Comparison of ENCODE assay signal across 9 cellular contexts in genomic region chr16:30350134-30350871, GRCh38. TPM values are rescaled to one million over a fixed set of nuclear protein-coding genes. Genes with fewer than 3 reads are reported as not detected.
DNase-seq lines count a peak whose midpoint lies in the region; ATAC-seq and TF ChIP-seq lines count a peak whose summit lies in the region.
"Had no signal": no experiment of that assay in that cellular context is flagged by ENCODE, and none has a peak within 500 bp of the region (broad histone marks: within the 10 kb centered on the region; RNA-seq: fewer than 3 reads in every experiment).

No MANE protein-coding gene starts in this region.

- intact Hi-C loops in natural killer cell (cut with micrococcal nuclease) = loop anchor here (1.0 to 2.0 kb wide), 4 partner anchors 15 to 66 kb away; partner anchors contain the start of gene TBC1D10B

- in situ Hi-C loops in GM23248 (cut with MboI) = no loop called here

- H3K9me2 ChIP-seq in GM23248 (ENCODE audit: insufficient read depth) = no peaks in the 10 kb centered on the region

- H3F3A ChIP-seq in GM23248 (ENCODE audit: insufficient read depth) = peaks cover 17% of the 10 kb centered on the region

- H3K4me3 Mint-ChIP-seq in T-cell = peak overlapping the region in 1 of 3 donors; percentile 10
- peak overlapping the region; percentile 70 for H3K4me3 Mint-ChIP-seq in natural killer cell

- peak; percentile 42 for ATAC-seq in GM18498 (IDR thresholded peaks at IDR 0.05; ENCODE audit: unreplicated experiment)
- ATAC-seq in T-cell (replicated peaks in 1 of 4) = no peak
- ATAC-seq in natural killer cell = peak; percentile 68 to 76 (median 74)
- ATAC-seq in GM18873 (IDR thresholded peaks at IDR 0.05; ENCODE audit: low FRiP score, unreplicated experiment) = no peak

- H3K9me3 ChIP-seq in GM23248 (ENCODE audit: low read depth) = no peaks in the 10 kb centered on the region

- H3K36me3 Mint-ChIP-seq in T-cell (peaks cover 11% of the 10 kb centered on the region), natural killer cell (no peaks in the 10 kb centered on the region)

- no peak overlapping the region for H3K27ac ChIP-seq in GM23248

- H3K4me2 ChIP-seq in GM23248 (ENCODE audit: unreplicated experiment) = no peak overlapping the region

- H3K27me3 ChIP-seq in GM23248 (replicated peaks; ENCODE audit: insufficient read depth) = no peaks in the 10 kb centered on the region

- H3K4me1 ChIP-seq in GM23248 (ENCODE audit: insufficient read depth) = peaks cover 19% of the 10 kb centered on the region

- peaks cover 33% of the 10 kb centered on the region for H3K79me2 ChIP-seq in GM23248 (ENCODE audit: insufficient read depth)

- H3K4me1 Mint-ChIP-seq in T-cell (peaks cover 18 to 42% (median 24%) of the 10 kb centered on the region in 3 donors), natural killer cell (peaks cover 58 to 63% of the 10 kb centered on the region in 2 donors)

- WGBS in GM23248 (ENCODE audit: low coverage in 1 of 2, low lambda C conversion rate in 2 of 2, missing lambda C conversion rate in 2 of 2), 2 experiments = 82 to 87% methylated on average over 3 of the region's 3 CpGs

- POLR2A ChIA-PET in T-cell (lab: Charles Lee) = interaction anchor here in 1 of 2 donors (0.6 kb wide), 2 partner anchors 21 to 114 kb away, joined by 5 to 7 read pairs; no protein-coding TSS in a partner anchor

- H3K27ac Mint-ChIP-seq in T-cell (peak overlapping the region; percentile 59 to 72), natural killer cell (peak overlapping the region; percentile 88 to 94)

- TF ChIP-seq CTCF in natural killer cell (IDR thresholded peaks at IDR 0.05) = no peak

- H2AFZ ChIP-seq in GM23248 = no peak overlapping the region

- no peaks in the 10 kb centered on the region for H3K27me3 Mint-ChIP-seq in T-cell
- no peaks in the 10 kb centered on the region for H3K27me3 Mint-ChIP-seq in natural killer cell (ENCODE audit: low read depth in 2 of 2)

- H3K9ac ChIP-seq in GM23248 = no peak overlapping the region

- CTCF ChIA-PET in T-cell (lab: Charles Lee) = no interaction called here

- no peaks in the 10 kb centered on the region for H4K20me1 ChIP-seq in GM23248 (ENCODE audit: insufficient read depth)

- peak; percentile 23 for DNase-seq in GM23248
- no peak for DNase-seq in T-cell
- DNase-seq in natural killer cell = peak; percentile 52
- no peak for DNase-seq in SK-N-DZ (ENCODE audit: low spot score)
- DNase-seq in nucleus accumbens (lab: John Stamatoyannopoulos, UW) = no peak
- no peak for DNase-seq in stimulated activated CD4-positive, alpha-beta T cell treated with anti-CD3 and anti-CD28 coated beads, Interleukin-2, amount 100 ng/mL, for 48 hours
- DNase-seq: stimulated activated CD8-positive, alpha-beta memory T cell treated with anti-CD3 and anti-CD28 coated beads, Interleukin-4, amount 100 ng/mL, for 48 hours had no signal

- H3K4me3 ChIP-seq in GM23248 = no peak overlapping the region

- H3K36me3 ChIP-seq in GM23248 (ENCODE audit: low read depth) = peaks cover 13% of the 10 kb centered on the region; the same call in 1 of the 2 replicates

- H3K9me3 Mint-ChIP-seq in T-cell (no peaks in the 10 kb centered on the region), natural killer cell (no peaks in the 10 kb centered on the region)

RNA-seq across cellular contexts. Expression of gene CD2BP2, which starts 4.8 kb away (rescaled TPM):
- total RNA-seq in GM23248 (2014; rRNA removed; shearing (Covaris generic)) = 38.5 and 42.9 TPM in 2 replicates
- polyA plus RNA-seq in GM23248 (2016; fragmentation: Nextera tagmentation; extraction: Ambion mirVana) = 50.0 and 53.4 TPM in 2 replicates
- total RNA-seq in T-cell (10 to 100 TPM; 38.9 to 80.3 (median 73.3) TPM), natural killer cell (100 to 1,000 TPM in 1 of 3 donors, 10 to 100 TPM in 2; 79.5 to 104 (median 87.7) TPM)
- polyA plus RNA-seq in SK-N-DZ (2014; cell fraction: cytosol; rRNA removed) = 91.0 and 98.3 TPM in 2 replicates
- 139 and 142 TPM in 2 replicates for polyA plus RNA-seq in SK-N-DZ (2014; cell fraction: nucleus; rRNA removed)

RNA-seq across cellular contexts. Expression of gene TBC1D10B, which starts 20.0 kb away (rescaled TPM):
- total RNA-seq in GM23248 (2014; rRNA removed; shearing (Covaris generic)) = 41.2 and 43.9 TPM in 2 replicates
- polyA plus RNA-seq in GM23248 (2016; fragmentation: Nextera tagmentation; extraction: Ambion mirVana) = 10.3 and 12.2 TPM in 2 replicates
- total RNA-seq in T-cell (10 to 100 TPM; 24.0 to 60.1 (median 52.5) TPM), natural killer cell (10 to 100 TPM; 43.0 to 55.3 (median 50.2) TPM)
- 32.4 and 36.4 TPM in 2 replicates for polyA plus RNA-seq in SK-N-DZ (2014; cell fraction: cytosol; rRNA removed)
- polyA plus RNA-seq in SK-N-DZ (2014; cell fraction: nucleus; rRNA removed) = 22.7 and 35.0 TPM in 2 replicates

RNA-seq across cellular contexts. Expression of gene MYL11, which starts 24.3 kb away (rescaled TPM):
- total RNA-seq in GM23248 (2014; rRNA removed; shearing (Covaris generic)) = not detected in 2 replicates
- polyA plus RNA-seq in GM23248 (2016; fragmentation: Nextera tagmentation; extraction: Ambion mirVana) = 1.5 and 2.1 TPM in 2 replicates
- total RNA-seq in T-cell (1 to 10 TPM in 2 of 5 donors, under 1 TPM in 1, not detected in 2; 0.91 to 1.3 (median 1.1) TPM), natural killer cell (1 to 10 TPM; 2.9 to 8.0 (median 7.2) TPM)
- not detected in 2 replicates for polyA plus RNA-seq in SK-N-DZ (2014; cell fraction: cytosol; rRNA removed)
- 1.5 TPM in 1 of 2 replicates, not detected in the other for polyA plus RNA-seq in SK-N-DZ (2014; cell fraction: nucleus; rRNA removed)

RNA-seq across cellular contexts. Expression of gene SEPTIN1, which starts 32.1 kb away (rescaled TPM):
- total RNA-seq in GM23248 (2014; rRNA removed; shearing (Covaris generic)) = not detected in 2 replicates
- 1.7 and 1.9 TPM in 2 replicates for polyA plus RNA-seq in GM23248 (2016; fragmentation: Nextera tagmentation; extraction: Ambion mirVana)
- total RNA-seq in T-cell (100 to 1,000 TPM; 191 to 259 (median 229) TPM), natural killer cell (100 to 1,000 TPM; 196 to 210 (median 205) TPM)
- 2.5 TPM in 1 of 2 replicates, not detected in the other for polyA plus RNA-seq in SK-N-DZ (2014; cell fraction: cytosol; rRNA removed)
- 0.23 and 0.26 TPM in 2 replicates for polyA plus RNA-seq in SK-N-DZ (2014; cell fraction: nucleus; rRNA removed)

RNA-seq across cellular contexts. Expression of gene ZNF48, which starts 44.9 kb away (rescaled TPM):
- total RNA-seq in GM23248 (2014; rRNA removed; shearing (Covaris generic)) = 6.3 and 16.2 TPM in 2 replicates
- 0.65 and 0.81 TPM in 2 replicates for polyA plus RNA-seq in GM23248 (2016; fragmentation: Nextera tagmentation; extraction: Ambion mirVana)
- 10 to 100 TPM in 3 of 5 donors, 1 to 10 TPM in 2; 7.3 to 17.5 (median 16.4) TPM for total RNA-seq in T-cell
- total RNA-seq in natural killer cell = 1 to 10 TPM; 5.5 to 7.4 (median 7.1) TPM
- polyA plus RNA-seq in SK-N-DZ (2014; cell fraction: cytosol; rRNA removed) = 35.7 and 36.2 TPM in 2 replicates
- 28.7 and 38.1 TPM in 2 replicates for polyA plus RNA-seq in SK-N-DZ (2014; cell fraction: nucleus; rRNA removed)

Comparison
In these comparisons a context has a peak if more than half of its experiments do, and no peak if none do; other contexts are left out.
1. ATAC-seq: peak in GM18498 (single experiment) and natural killer cell (3 of 3); none in T-cell (0 of 4) and GM18873 (single experiment).
2. DNase-seq: peak in GM23248 (single experiment) and natural killer cell (single experiment); none in T-cell (0 of 34), SK-N-DZ (single experiment), nucleus accumbens (0 of 56) and stimulated activated CD4-positive, alpha-beta T cell treated with anti-CD3 and anti-CD28 coated beads, Interleukin-2, amount 100 ng/mL, for 48 hours (0 of 2).